In genomic region chrX:72545990-72546389, GRCh38 we compare ENCODE assay signal across 17 cellular contexts. TPM values are rescaled to one million over a fixed set of nuclear protein-coding genes. Genes with fewer than 3 reads are reported as not detected.
A peak's percentile ranks its signal among the peaks of the same experiment; 100 is the strongest.
DNase-seq lines count a peak whose midpoint lies in the region; ATAC-seq, FAIRE-seq and TF ChIP-seq lines count a peak whose summit lies in the region.
"Had no signal": no experiment of that assay in that cellular context is flagged by ENCODE, and none has a peak within 500 bp of the region (broad histone marks: within the 10 kb centered on the region; RNA-seq: fewer than 3 reads in every experiment).

No MANE protein-coding gene starts in this region.

- TF ChIP-seq POLR2A in K562 (conservative IDR thresholded peaks at IDR 0.05) (no peak), HepG2 (IDR thresholded peaks at IDR 0.05; ENCODE audit: insufficient read depth in 1 of 2, low read depth in 2 of 2, low read length in 2 of 2) (no peak)

- in situ Hi-C loops in K562 (cut with MboI) = loop anchor here (25.0 kb wide), 1 partner anchor 234 kb away; the partner anchor contains the start of gene CITED1
- in situ Hi-C loops in HepG2 (cut with HindIII; ENCODE audit: extremely low pct_ligation_motif_present, low pct_unique_long_range_greater_than_20kb) = loop anchor here (10.0 kb wide), 1 partner anchor 241 kb away; the partner anchor contains the start of gene CITED1

- no peaks in the 10 kb centered on the region for H3K9me1 ChIP-seq in K562 (ENCODE audit: control insufficient read depth, insufficient read depth, low read length)

- H3K79me2 ChIP-seq in K562 (ENCODE audit: control insufficient read depth, insufficient read depth, low read length) (no peaks in the 10 kb centered on the region), HepG2 (ENCODE audit: insufficient read depth, low read length) (no peaks in the 10 kb centered on the region)

- no TSS peak for BruUV-seq in K562 (replicated peaks; lab: Mats Ljungman, UMichigan)
- BruUV-seq in HepG2 (replicated peaks; lab: Mats Ljungman, UMichigan) = no TSS peak

- H3K27ac Mint-ChIP-seq in T-cell = no peak overlapping the region
- H3K27ac Mint-ChIP-seq: activated T-helper 17 cell treated with anti-CD3 and anti-CD28 coated beads, Interleukin-2, amount 50 U/mL, for 72 hours had no signal

- POLR2A ChIA-PET in K562 (lab: Yijun Ruan, JAX) (interaction anchor here (0.6 kb wide), 1 partner anchor 237 kb away, joined by 3 read pairs; no protein-coding TSS in a partner anchor), HepG2 (lab: Yijun Ruan, JAX) (no interaction called here), T-cell (lab: Charles Lee) (no interaction called here)

- peak in 1 of 2 experiments; percentile 28; a peak in 2 of 4 replicates for TF ChIP-seq RAD21 in K562 (CRISPR knock-in tag; conservative IDR thresholded peaks at IDR 0.05 in 1 of 2, IDR thresholded peaks at IDR 0.05 in 1 of 2)
- TF ChIP-seq RAD21 in HepG2 (CRISPR knock-in tag; IDR thresholded peaks at IDR 0.05) = no peak

- H3K9ac ChIP-seq in K562 (ENCODE audit: insufficient read depth in 1 of 2, low read depth in 2 of 2, low read length in 2 of 2) = no peak overlapping the region
- no peak overlapping the region for H3K9ac ChIP-seq in HepG2 (ENCODE audit: insufficient read depth, low read depth, low read length)

- H3K27me3 Mint-ChIP-seq in T-cell = peaks cover 0 to 8% of the 10 kb centered on the region in 2 donors
- H3K27me3 Mint-ChIP-seq: activated T-helper 17 cell treated with anti-CD3 and anti-CD28 coated beads, Interleukin-2, amount 50 U/mL, for 72 hours had no signal

- no peaks in the 10 kb centered on the region for H4K20me1 ChIP-seq in K562 (replicated peaks; ENCODE audit: control insufficient read depth, insufficient read depth, low read length)
- no peaks in the 10 kb centered on the region for H4K20me1 ChIP-seq in HepG2 (ENCODE audit: insufficient read depth, low read length)

- H3K4me3 Mint-ChIP-seq in T-cell = no peak overlapping the region
- H3K4me3 Mint-ChIP-seq: activated T-helper 17 cell treated with anti-CD3 and anti-CD28 coated beads, Interleukin-2, amount 50 U/mL, for 72 hours had no signal

- DNase-seq in Daoy (ENCODE audit: low read depth) (peak; percentile 13), LNCaP clone FGC (ENCODE audit: low read depth) (no peak), K562 (ENCODE audit: extremely low read depth in 1 of 4, low spot score in 3 of 4) (no peak), HepG2 (ENCODE audit: low spot score) (peak; percentile 2), RCC 7860 (ENCODE audit: low spot score) (no peak), RKO (ENCODE audit: low spot score) (no peak), T-cell (no peak)
- DNase-seq: activated CD4-positive, alpha-beta T cell treated with anti-CD3 and anti-CD28 coated beads for 4 hours; aorta; DMS79; SW 1271 had no signal

- H3K9me3 ChIP-seq in K562 (replicated peaks; ENCODE audit: control insufficient read depth, insufficient read depth, low read depth, low read length) (no peaks in the 10 kb centered on the region), HepG2 (ENCODE audit: low read length) (no peaks in the 10 kb centered on the region)
- H3K9me3 ChIP-seq: HAP-1, tibial nerve had no signal

- H3K4me2 ChIP-seq in K562 (ENCODE audit: insufficient read depth, low read length) (no peak overlapping the region), HepG2 (ENCODE audit: low read depth, low read length) (no peak overlapping the region)

- no peak overlapping the region for H2AFZ ChIP-seq in K562 (ENCODE audit: low read depth, low read length)
- no peak overlapping the region for H2AFZ ChIP-seq in HepG2 (ENCODE audit: low read length)

- peaks cover 62% of the 10 kb centered on the region for H3K36me3 Mint-ChIP-seq in T-cell

- no peak overlapping the region for H3K27ac ChIP-seq in K562 (ENCODE audit: extremely low read depth, low read depth, low read length)
- H3K27ac ChIP-seq in HepG2 (ENCODE audit: extremely low read length, insufficient read depth, low read length) = no peak overlapping the region
- H3K27ac ChIP-seq: tibial nerve had no signal

- H3K36me3 ChIP-seq in K562 (ENCODE audit: control insufficient read depth, insufficient read depth, low read length) (0 out of 3 replicates have a peak, but pooled peaks cover 2% of the 10 kb centered on the region), HepG2 (replicated peaks in 1 of 2; ENCODE audit: control insufficient read depth in 1 of 2, insufficient read depth in 2 of 2, low read length in 2 of 2) (no peaks in the 10 kb centered on the region)
- H3K36me3 ChIP-seq: tibial nerve had no signal

- no peak for ATAC-seq in K562
- peak; percentile 37; the same call in 2 of the 3 replicates for ATAC-seq in HepG2
- no peak for ATAC-seq in T-cell (replicated peaks in 1 of 4)
- no peak for ATAC-seq in HG02798 (IDR thresholded peaks at IDR 0.05; ENCODE audit: poor library complexity, unreplicated experiment)
- ATAC-seq: activated T-helper 17 cell treated with anti-CD3 and anti-CD28 coated beads, Interleukin-2, amount 50 U/mL, for 72 hours had no signal

- H3K4me3 ChIP-seq in LNCaP clone FGC (ENCODE audit: low read depth, low read length) (no peak overlapping the region), K562 (no peak overlapping the region), HepG2 (replicated peaks in 1 of 3; ENCODE audit: insufficient read depth in 1 of 3, low read depth in 2 of 3, low read length in 3 of 3) (no peak overlapping the region)
- H3K4me3 ChIP-seq: HAP-1, lung, tibial nerve had no signal

- no peaks in the 10 kb centered on the region for H3K4me1 Mint-ChIP-seq in T-cell
- H3K4me1 Mint-ChIP-seq: activated T-helper 17 cell treated with anti-CD3 and anti-CD28 coated beads, Interleukin-2, amount 50 U/mL, for 72 hours had no signal

- no peaks in the 10 kb centered on the region for H3K9me3 Mint-ChIP-seq in T-cell
- H3K9me3 Mint-ChIP-seq: activated T-helper 17 cell treated with anti-CD3 and anti-CD28 coated beads, Interleukin-2, amount 50 U/mL, for 72 hours had no signal

- 0 out of 2 replicates have a peak, but pooled peaks have one; percentile 18 for TF ChIP-seq CTCF in LNCaP clone FGC (IDR thresholded peaks at IDR 0.05; ENCODE audit: control insufficient read depth, extremely low read depth, insufficient read depth)
- TF ChIP-seq CTCF in K562 (IDR thresholded peaks at IDR 0.05 in 2 of 3, conservative IDR thresholded peaks at IDR 0.05 in 1 of 3; ENCODE audit: insufficient read depth in 2 of 3, low read depth in 1 of 3, low read length in 3 of 3) = peak in 2 of 3 experiments; percentile 10 to 25; a peak in 1 of 6 replicates
- peak; percentile 24 for TF ChIP-seq CTCF in HepG2 (CRISPR knock-in tag; IDR thresholded peaks at IDR 0.05)

- intact Hi-C loops in K562 (cut with micrococcal nuclease) (no loop called here), HepG2 (cut with micrococcal nuclease; ENCODE audit: unreplicated experiment) (no loop called here)

- no peaks in the 10 kb centered on the region for H3K27me3 ChIP-seq in K562 (ENCODE audit: control insufficient read depth in 2 of 2, insufficient read depth in 2 of 2, low read length in 2 of 2)
- H3K27me3 ChIP-seq in HepG2 (ENCODE audit: control insufficient read depth in 1 of 2, insufficient read depth in 2 of 2, low read length in 2 of 2) = no peaks in the 10 kb centered on the region

- TF ChIP-seq EP300 in K562 (IDR thresholded peaks at IDR 0.05; ENCODE audit: low read length) (no peak), HepG2 (IDR thresholded peaks at IDR 0.05; ENCODE audit: low read depth in 2 of 2, low read length in 2 of 2) (no peak), HepG2 (CRISPR knock-in tag; IDR thresholded peaks at IDR 0.05; ENCODE audit: borderline replicate concordance) (no peak)

- no peak for FAIRE-seq in K562 (lab: Jason Lieb, UNC)
- peak; percentile 55 for FAIRE-seq in HepG2 (lab: Jason Lieb, UNC)
- FAIRE-seq in RCC 7860 (lab: Jason Lieb, UNC) = no peak
- FAIRE-seq: endometrium had no signal

- CTCF ChIA-PET in K562 (lab: Yijun Ruan, JAX; ENCODE audit: low intra/inter-chr PET ratio) = no interaction called here
- CTCF ChIA-PET in HepG2 (lab: Yijun Ruan, JAX; ENCODE audit: low intra/inter-chr PET ratio, low total read pairs) = no interaction called here
- CTCF ChIA-PET in T-cell (lab: Charles Lee) = no interaction called here

- H3K4me1 ChIP-seq in K562 (replicated peaks in 1 of 2; ENCODE audit: control insufficient read depth in 2 of 2, insufficient read depth in 2 of 2, low read length in 2 of 2) = no peaks in the 10 kb centered on the region
- H3K4me1 ChIP-seq in HepG2 (ENCODE audit: insufficient read depth, low read length) = no peaks in the 10 kb centered on the region
- H3K4me1 ChIP-seq: HAP-1, tibial nerve had no signal

RNA-seq across cellular contexts. Expression of gene HDAC8, which starts 26.7 kb away (rescaled TPM):
- total RNA-seq in Daoy (2014; rRNA removed; shearing (Covaris generic)) = 20.5 and 34.8 TPM in 2 replicates
- 68.2 and 110 TPM in 2 replicates for total RNA-seq in K562 (2011; cell fraction: chromatin; rRNA removed; ENCODE audit: low replicate concordance)
- total RNA-seq in K562 (2011; cell fraction: nucleolus; rRNA removed) = 28.3 and 38.8 TPM in 2 replicates
- 78.3 and 144 TPM in 2 replicates for total RNA-seq in K562 (2011; cell fraction: nucleoplasm; rRNA removed)
- 18.9 and 20.2 TPM in 2 replicates for total RNA-seq in K562 (2014; rRNA removed)
- 33.3 and 35.0 TPM in 2 replicates for total RNA-seq in K562 (2014; rRNA removed; fragmentation: Illumina TruSeq; extraction: Trizol)
- total RNA-seq in K562 (2015; rRNA removed; fragmentation: Illumina TruSeq; extraction: Trizol) = 26.2 and 30.0 TPM in 2 replicates
- 21.5 and 25.1 TPM in 2 replicates for total RNA-seq in K562 (2021)
- polyA plus RNA-seq in K562 (2011; rRNA removed) = 23.1 and 28.7 TPM in 2 replicates
- polyA plus RNA-seq in K562 (2011; cell fraction: cytosol; rRNA removed) = 10.4 and 14.2 TPM in 2 replicates
- polyA plus RNA-seq in K562 (2011; cell fraction: nucleus; rRNA removed) = 18.9 and 19.5 TPM in 2 replicates
- 18.0 and 21.7 TPM in 2 replicates for polyA plus RNA-seq in K562 (2012)
- polyA plus RNA-seq in K562 (2014; fragmentation: Illumina TruSeq; extraction: Trizol) = 19.7 and 24.4 TPM in 2 replicates
- 10 to 100 TPM; 36.5 to 53.8 TPM for polyA plus RNA-seq in K562 (2014; fragmentation: Nextera tagmentation; extraction: Ambion mirVana)
- polyA plus RNA-seq in K562 (2014; rRNA removed) = 21.1 and 28.0 TPM in 2 replicates
- polyA minus RNA-seq in K562 (2011; rRNA and poly(A)+ RNA removed) = 47.6 and 55.1 TPM in 2 replicates
- polyA minus RNA-seq in K562 (2011; cell fraction: cytosol; rRNA and poly(A)+ RNA removed) = 9.2 and 10.6 TPM in 2 replicates
- 38.2 and 46.8 TPM in 2 replicates for polyA minus RNA-seq in K562 (2011; cell fraction: nucleus; rRNA and poly(A)+ RNA removed)
- total RNA-seq in HepG2 (2016; rRNA removed; fragmentation: Illumina TruSeq; extraction: Trizol) = 28.6 and 34.9 TPM in 2 replicates
- total RNA-seq in HepG2 (2016; cell fraction: cytosol; rRNA removed; fragmentation: Illumina TruSeq; extraction: Trizol; ENCODE audit: low read depth) = 4.7 and 5.5 TPM in 2 replicates
- total RNA-seq in HepG2 (2016; cell fraction: insoluble cytoplasmic fraction; rRNA removed; fragmentation: Illumina TruSeq; extraction: Trizol) = 25.6 and 36.7 TPM in 2 replicates
- 11.7 and 15.0 TPM in 2 replicates for total RNA-seq in HepG2 (2016; cell fraction: membrane; rRNA removed; fragmentation: Illumina TruSeq; extraction: Trizol)
- 29.1 and 33.4 TPM in 2 replicates for total RNA-seq in HepG2 (2016; cell fraction: nucleus; rRNA removed; fragmentation: Illumina TruSeq; extraction: Trizol)
- polyA plus RNA-seq in HepG2 (2011; rRNA removed) = 10.8 and 13.7 TPM in 2 replicates
- 7.6 and 11.8 TPM in 2 replicates for polyA plus RNA-seq in HepG2 (2011; cell fraction: cytosol; rRNA removed)
- 9.6 and 11.1 TPM in 2 replicates for polyA plus RNA-seq in HepG2 (2011; cell fraction: nucleus; rRNA removed)
- 12.3 and 13.8 TPM in 2 replicates for polyA plus RNA-seq in HepG2 (2012)
- 4.3 and 5.3 TPM in 2 replicates for polyA plus RNA-seq in HepG2 (2016; cell fraction: cytosol; fragmentation: Illumina TruSeq; extraction: Trizol; ENCODE audit: low read depth)
- 31.4 and 39.2 TPM in 2 replicates for polyA plus RNA-seq in HepG2 (2016; cell fraction: insoluble cytoplasmic fraction; fragmentation: Illumina TruSeq; extraction: Trizol; ENCODE audit: low read depth)
- 11.2 and 11.8 TPM in 2 replicates for polyA plus RNA-seq in HepG2 (2016; cell fraction: membrane; fragmentation: Illumina TruSeq; extraction: Trizol; ENCODE audit: low read depth)
- polyA plus RNA-seq in HepG2 (2016; cell fraction: nucleus; fragmentation: Illumina TruSeq; extraction: Trizol; ENCODE audit: insufficient read depth, low read depth) = 22.3 and 23.3 TPM in 2 replicates
- 16.1 and 76.4 TPM in 2 replicates for polyA minus RNA-seq in HepG2 (2011; rRNA and poly(A)+ RNA removed; ENCODE audit: low replicate concordance)
- 6.8 and 7.7 TPM in 2 replicates for polyA minus RNA-seq in HepG2 (2011; cell fraction: cytosol; rRNA and poly(A)+ RNA removed)
- 71.5 and 79.6 TPM in 2 replicates for polyA minus RNA-seq in HepG2 (2011; cell fraction: nucleus; rRNA and poly(A)+ RNA removed)
- 10 to 100 TPM; 15.7 to 19.1 (median 16.9) TPM for total RNA-seq in T-cell

Comparison
In these comparisons a context has a peak if more than half of its experiments do, and no peak if none do; other contexts are left out.
1. DNase-seq: peak in Daoy (single experiment) and HepG2 (single experiment); none in LNCaP clone FGC (single experiment), K562 (0 of 4), RCC 7860 (single experiment), RKO (single experiment) and T-cell (0 of 34).
2. Peak in every context shown above with its lines, with median percentiles within 50 percentile points of each other: CTCF ChIP-seq.